Comparison of ENCODE assay signal across 8 cellular contexts in the genomic region with DNA sequence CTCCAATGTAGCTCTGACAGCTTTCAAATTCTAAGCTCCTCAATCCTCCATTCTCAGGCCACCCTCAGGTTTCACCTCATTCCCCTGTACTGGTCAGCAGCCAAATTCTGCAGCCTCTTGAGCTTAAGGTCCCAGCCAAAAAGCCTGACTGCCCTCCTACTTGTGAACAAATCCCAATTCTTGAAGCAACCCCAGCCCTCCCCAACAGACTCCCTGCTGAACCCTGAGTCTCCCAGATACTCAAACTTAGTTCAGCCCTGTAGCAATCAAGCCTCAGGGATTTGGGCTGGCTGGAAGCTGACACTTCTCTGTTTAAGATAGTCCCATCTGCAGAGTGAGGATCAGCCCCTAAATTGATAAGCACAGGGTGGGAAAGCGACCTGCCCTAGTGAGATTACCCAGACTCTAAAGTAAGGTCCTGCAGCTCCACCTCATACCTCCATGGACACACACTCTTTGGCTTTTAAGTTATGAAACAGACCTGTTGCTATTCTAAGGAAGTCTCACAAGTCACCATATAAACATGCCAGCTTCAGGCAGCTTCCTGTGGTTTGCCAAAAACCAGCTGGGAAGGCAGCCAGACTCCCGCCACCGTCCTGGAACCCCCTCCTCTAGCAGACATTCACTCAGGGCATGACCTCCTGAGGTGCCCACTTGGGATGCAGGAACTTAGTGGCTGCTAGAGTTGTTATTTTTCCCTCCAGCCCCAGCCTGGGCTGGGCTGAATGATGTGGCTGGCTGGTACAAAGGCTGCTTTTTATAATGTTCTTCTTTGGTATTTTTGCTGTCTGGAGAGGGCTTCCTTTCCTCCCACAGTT.
DNase-seq lines count a peak whose midpoint lies in the region; ATAC-seq and TF ChIP-seq lines count a peak whose summit lies in the region.

No MANE protein-coding gene starts in this region.

- H3K4me1 ChIP-seq in ovary (ENCODE audit: insufficient read depth), result peaks cover 29% of the 10 kb centered on the region

- TF ChIP-seq CTCF in ovary (IDR thresholded peaks at IDR 0.05), result no peak

- DNase-seq in C1 segment of cervical spinal cord (lab: John Stamatoyannopoulos, UW) (peak in 12 of 14 donors; percentile 31 to 86 (median 77)), SK-MEL-5 (ENCODE audit: low read depth, low spot score) (peak; percentile 35), fibroblast of gingiva (ENCODE audit: low read depth) (peak; percentile 74), ovary (peak; percentile 43 to 63 (median 55)), NCI-H2227 (lab: John Stamatoyannopoulos, UW; ENCODE audit: unreplicated experiment) (no peak), NCI-H526 (lab: John Stamatoyannopoulos, UW) (no peak)

- intact Hi-C loops in ovary (cut with DNase I), result no loop called here

- peak overlapping the region in 1 of 2 donors; percentile 79 for H3K27ac ChIP-seq in ovary

- TF ChIP-seq EP300 in ovary (IDR thresholded peaks at IDR 0.05), result no peak

- in situ Hi-C loops in SK-MEL-5 (cut with HindIII; ENCODE audit: low pct_unique_long_range_greater_than_20kb, low sequenced_read_pairs), result no loop called here

- no peak for TF ChIP-seq POLR2A in ovary (IDR thresholded peaks at IDR 0.05)

- no peaks in the 10 kb centered on the region for H3K27me3 ChIP-seq in ovary

- no peaks in the 10 kb centered on the region for H3K9me3 ChIP-seq in ovary

- 11 to 13% (median 12%) methylated on average over 3 of the region's 3 CpGs for WGBS in ovary, 3 donors

- H3K36me3 ChIP-seq in ovary, result no peaks in the 10 kb centered on the region

- H3K4me3 ChIP-seq in ovary, result no peak overlapping the region

- ATAC-seq in GM21529 (IDR thresholded peaks at IDR 0.05; ENCODE audit: unreplicated experiment) (peak; percentile 65), GM21526 (IDR thresholded peaks at IDR 0.05; ENCODE audit: low FRiP score, unreplicated experiment) (no peak)

Comparison
In these comparisons a context has a peak if more than half of its experiments do, and no peak if none do; other contexts are left out.
1. DNase-seq: peak in C1 segment of cervical spinal cord (12 of 14), SK-MEL-5 (single experiment), fibroblast of gingiva (single experiment) and ovary (5 of 5); none in NCI-H2227 (single experiment) and NCI-H526 (0 of 2).